ENCODE assay signal across 20 cellular contexts in the genomic region with DNA sequence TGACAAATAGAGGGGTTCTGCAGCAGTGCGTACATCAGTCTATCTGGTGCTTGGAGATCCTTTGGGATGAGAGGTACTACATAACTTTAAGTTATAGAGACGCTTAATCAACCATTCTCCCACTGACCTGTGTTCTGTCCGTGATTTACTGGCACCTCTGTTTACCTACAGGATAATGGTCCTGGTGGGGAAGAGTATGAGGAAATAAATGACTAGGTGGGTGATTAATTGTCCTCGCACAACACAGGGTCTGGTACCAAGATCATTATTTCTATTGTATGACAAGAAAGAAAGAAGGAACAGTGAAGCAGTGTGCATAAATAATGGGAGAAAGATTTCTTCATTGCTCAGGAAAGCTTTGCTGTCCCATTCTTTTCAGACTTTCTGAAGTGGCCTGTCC. TPM values are rescaled to one million over a fixed set of nuclear protein-coding genes. Genes with fewer than 3 reads are reported as not detected.
A peak's percentile ranks its signal among the peaks of the same experiment; 100 is the strongest.
DNase-seq lines count a peak whose midpoint lies in the region; ATAC-seq, FAIRE-seq and TF ChIP-seq lines count a peak whose summit lies in the region.
"Had no signal": no experiment of that assay in that cellular context is flagged by ENCODE, and none has a peak within 500 bp of the region (broad histone marks: within the 10 kb centered on the region; RNA-seq: fewer than 3 reads in every experiment).

No MANE protein-coding gene starts in this region.

- POLR2A ChIA-PET in OCI-LY7 (lab: Charles Lee) = no interaction called here

- H3K27me3 Mint-ChIP-seq in HFFc6 (ENCODE audit: insufficient read depth) = peaks cover 2% of the 10 kb centered on the region; the same call in 1 of the 2 replicates
- peaks cover 12% of the 10 kb centered on the region for H3K27me3 Mint-ChIP-seq in endothelial cell (ENCODE audit: unreplicated experiment)
- H3K27me3 Mint-ChIP-seq in nephron (ENCODE audit: low read depth) = peaks cover 11% of the 10 kb centered on the region

- H3K9me3 ChIP-seq in OCI-LY7 (ENCODE audit: low read length) (no peaks in the 10 kb centered on the region), upper lobe of right lung (no peaks in the 10 kb centered on the region)

- H3K36me3 ChIP-seq in OCI-LY7 (ENCODE audit: insufficient read depth, low read length) (no peaks in the 10 kb centered on the region), upper lobe of right lung (no peaks in the 10 kb centered on the region)

- peaks cover 95% of the 10 kb centered on the region for H3K4me1 Mint-ChIP-seq in HFFc6 (ENCODE audit: low read depth)
- peaks cover 12% of the 10 kb centered on the region for H3K4me1 Mint-ChIP-seq in endothelial cell (ENCODE audit: unreplicated experiment)
- H3K4me1 Mint-ChIP-seq in nephron = peaks cover 41% of the 10 kb centered on the region
- H3K4me1 Mint-ChIP-seq: CD4-positive, alpha-beta memory T cell had no signal

- H3K36me3 Mint-ChIP-seq in HFFc6 (ENCODE audit: low read depth) = no peaks in the 10 kb centered on the region
- H3K36me3 Mint-ChIP-seq in endothelial cell (ENCODE audit: low read depth, unreplicated experiment) = peaks cover 3% of the 10 kb centered on the region
- no peaks in the 10 kb centered on the region for H3K36me3 Mint-ChIP-seq in nephron (ENCODE audit: low read depth)
- H3K36me3 Mint-ChIP-seq: CD4-positive, alpha-beta memory T cell had no signal

- H3K9me3 Mint-ChIP-seq in HFFc6 (no peaks in the 10 kb centered on the region), endothelial cell (ENCODE audit: unreplicated experiment) (no peaks in the 10 kb centered on the region), nephron (no peaks in the 10 kb centered on the region)
- H3K9me3 Mint-ChIP-seq: CD4-positive, alpha-beta memory T cell had no signal

- DNase-seq in HFFc6 (no peak), endothelial cell (ENCODE audit: low spot score) (no peak), OCI-LY7 (ENCODE audit: low spot score) (no peak), upper lobe of right lung (no peak), frontal cortex (ENCODE audit: low spot score in 2 of 2) (no peak), Right ventricle myocardium superior (no peak)
- DNase-seq: C1 segment of cervical spinal cord; Calu3; CD4-positive, alpha-beta memory T cell; COR-L47; DMS53; DMS79 treated with DMSO at 0.1 percent for 48 hours; GF-D8; H7; HCEC 1CT had no signal

- no peaks in the 10 kb centered on the region for H3K9me2 ChIP-seq in OCI-LY7 (ENCODE audit: insufficient read depth, low read length)

- H3K27ac Mint-ChIP-seq in HFFc6 (peak overlapping the region; percentile 31; the same call in 1 of the 2 replicates), endothelial cell (ENCODE audit: unreplicated experiment) (peak overlapping the region; percentile 54), nephron (peak overlapping the region in 2 of 3 experiments; percentile 43 to 87)
- H3K27ac Mint-ChIP-seq: CD4-positive, alpha-beta memory T cell had no signal

- BruUV-seq in OCI-LY7 (replicated peaks; lab: Mats Ljungman, UMichigan) = no TSS peak

- H3K27me3 ChIP-seq in upper lobe of right lung = peaks cover 3% of the 10 kb centered on the region

- CTCF ChIA-PET in OCI-LY7 (lab: Charles Lee; ENCODE audit: unreplicated experiment) = no interaction called here

- H3K4me2 ChIP-seq in OCI-LY7 (ENCODE audit: low read length) = no peak overlapping the region

- no peak overlapping the region for H3K27ac ChIP-seq in OCI-LY7 (ENCODE audit: low read depth, low read length, poor library complexity, severe bottlenecking)
- H3K27ac ChIP-seq in upper lobe of right lung = no peak overlapping the region

- H4K20me1 ChIP-seq in OCI-LY7 (ENCODE audit: insufficient read depth, low read length) = no peaks in the 10 kb centered on the region

- H3K4me3 Mint-ChIP-seq in HFFc6 (no peak overlapping the region), endothelial cell (ENCODE audit: unreplicated experiment) (no peak overlapping the region), nephron (no peak overlapping the region)
- H3K4me3 Mint-ChIP-seq: CD4-positive, alpha-beta memory T cell had no signal

- H3K4me1 ChIP-seq in OCI-LY7 (ENCODE audit: insufficient read depth, low read length, poor library complexity, severe bottlenecking) = no peaks in the 10 kb centered on the region
- no peaks in the 10 kb centered on the region for H3K4me1 ChIP-seq in upper lobe of right lung

- TF ChIP-seq CTCF in HFFc6 (IDR thresholded peaks at IDR 0.05) (no peak), endothelial cell (IDR thresholded peaks at IDR 0.05; ENCODE audit: unreplicated experiment) (no peak), nephron (IDR thresholded peaks at IDR 0.05; ENCODE audit: unreplicated experiment in 3 of 3) (no peak), OCI-LY7 (conservative IDR thresholded peaks at IDR 0.05; ENCODE audit: low read length) (no peak), upper lobe of right lung (IDR thresholded peaks at IDR 0.05) (no peak)

- H3K79me2 ChIP-seq in OCI-LY7 (ENCODE audit: insufficient read depth, low read depth, low read length) = no peaks in the 10 kb centered on the region

- H3K4me3 ChIP-seq in OCI-LY7 (ENCODE audit: low read depth, low read length, poor library complexity, severe bottlenecking) (no peak overlapping the region), upper lobe of right lung (no peak overlapping the region)

- no peak overlapping the region for H2AFZ ChIP-seq in OCI-LY7 (ENCODE audit: low read length)

- intact Hi-C loops in OCI-LY7 (cut with micrococcal nuclease; ENCODE audit: unreplicated experiment) (no loop called here), upper lobe of right lung (cut with DNase I) (no loop called here), Right ventricle myocardium superior (cut with DNase I) (no loop called here)

- no peak for ATAC-seq in upper lobe of right lung
- ATAC-seq in Right ventricle myocardium superior (ENCODE audit: poor library complexity) = no peak

- FAIRE-seq in frontal cortex (lab: Jason Lieb, UNC) = no peak
- FAIRE-seq: GM12891, GM18507, H1 had no signal

RNA-seq across cellular contexts. Expression of a gene that starts 32.8 kb away (rescaled TPM):
- 10 to 100 TPM; 40.7 to 58.6 (median 46.8) TPM for total RNA-seq in HFFc6 (2021; fragmentation: NEBNext Ultra II Directional; extraction: Animal tissue kit (Norgen Biotek cat#: 25700))
- 34.3 TPM for total RNA-seq in endothelial cell (ENCODE audit: unreplicated experiment)
- not detected in 2 replicates for total RNA-seq in OCI-LY7 (2014; rRNA removed; shearing (Covaris generic))
- total RNA-seq in OCI-LY7 (2022) = 0.63 and 1.2 TPM in 2 replicates
- 5.9 TPM for total RNA-seq in upper lobe of right lung
- total RNA-seq in frontal cortex = 50.1 TPM
- 0.65 TPM for total RNA-seq in Right ventricle myocardium superior
- total RNA-seq: CD4-positive, alpha-beta memory T cell had no signal

RNA-seq across cellular contexts. Expression of a gene that starts 60.0 kb away (rescaled TPM):
- total RNA-seq in HFFc6 (2021; fragmentation: NEBNext Ultra II Directional; extraction: Animal tissue kit (Norgen Biotek cat#: 25700)) = 100 to 1,000 TPM; 151 to 209 (median 191) TPM
- 0.82 TPM for total RNA-seq in endothelial cell (ENCODE audit: unreplicated experiment)
- total RNA-seq in OCI-LY7 (2014; rRNA removed; shearing (Covaris generic)) = not detected in 2 replicates
- total RNA-seq in OCI-LY7 (2022) = not detected in 2 replicates
- 12.4 TPM for total RNA-seq in upper lobe of right lung
- 2.0 TPM for total RNA-seq in frontal cortex
- 14.5 TPM for total RNA-seq in Right ventricle myocardium superior
- total RNA-seq: Calu3; CD4-positive, alpha-beta memory T cell; G401 had no signal
